In the genomic region with DNA sequence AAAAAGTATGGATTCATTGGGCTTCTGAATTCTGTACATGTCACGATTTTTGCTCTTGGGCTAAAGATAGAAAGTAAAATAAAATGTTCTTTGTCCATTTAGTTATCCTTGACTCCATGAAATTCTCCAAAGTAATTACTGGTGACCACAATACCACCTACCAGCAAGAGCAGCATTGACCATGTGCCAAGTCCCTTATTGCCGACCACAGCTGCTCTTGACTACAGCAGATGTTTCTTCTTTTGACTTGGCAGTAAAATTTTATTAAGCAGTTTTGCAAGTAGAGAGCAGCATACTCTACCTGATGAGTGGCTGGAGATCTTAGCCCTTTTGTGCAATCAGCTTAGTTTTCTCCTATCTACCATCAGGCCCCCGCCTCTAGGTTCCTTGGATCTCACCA, we compare ENCODE assay signal across 11 cellular contexts.
DNase-seq lines count a peak whose midpoint lies in the region; ATAC-seq and TF ChIP-seq lines count a peak whose summit lies in the region.
"Had no signal": no experiment of that assay in that cellular context is flagged by ENCODE, and none has a peak within 500 bp of the region (broad histone marks: within the 10 kb centered on the region; RNA-seq: fewer than 3 reads in every experiment).

No MANE protein-coding gene starts in this region.

- H3K4me1 Mint-ChIP-seq in chondrocyte (ENCODE audit: low read depth) (peaks cover 48% of the 10 kb centered on the region), nephron (peaks cover 46% of the 10 kb centered on the region)

- DNase-seq in DMS79 (lab: John Stamatoyannopoulos, UW) (peak; percentile 63), NCI-H2107 (lab: John Stamatoyannopoulos, UW) (peak; percentile 12), chondrocyte (ENCODE audit: low spot score) (no peak), AML-193 (lab: John Stamatoyannopoulos, UW) (no peak), activated gamma-delta T cell treated with Interleukin-2 at 50 U/mL for 16 hours (no peak)
- DNase-seq: activated CD4-positive, alpha-beta T cell treated with anti-CD3 and anti-CD28 coated beads, Interleukin-2, amount 10 ng/mL, durations not matched to agents 24 days and 14 days; activated naive CD4-positive, alpha-beta T cell treated with anti-CD3 and anti-CD28 coated beads for 36 hours had no signal

- ATAC-seq in HG03442 (IDR thresholded peaks at IDR 0.05; ENCODE audit: unreplicated experiment) = no peak
- ATAC-seq in GM19397 (IDR thresholded peaks at IDR 0.05; ENCODE audit: unreplicated experiment) = no peak

- TF ChIP-seq CTCF in chondrocyte (IDR thresholded peaks at IDR 0.05) (peak; percentile 30), nephron (IDR thresholded peaks at IDR 0.05; ENCODE audit: unreplicated experiment in 3 of 3) (no peak)

- no peaks in the 10 kb centered on the region for H3K36me3 Mint-ChIP-seq in chondrocyte (ENCODE audit: low read depth)
- H3K36me3 Mint-ChIP-seq in nephron (ENCODE audit: low read depth) = no peaks in the 10 kb centered on the region
- H3K36me3 Mint-ChIP-seq: type B pancreatic cell had no signal

- no peaks in the 10 kb centered on the region for H3K27me3 Mint-ChIP-seq in chondrocyte (ENCODE audit: low read depth)
- H3K27me3 Mint-ChIP-seq in nephron (ENCODE audit: low read depth) = no peaks in the 10 kb centered on the region
- H3K27me3 Mint-ChIP-seq: activated CD4-positive, alpha-beta T cell treated with anti-CD3 and anti-CD28 coated beads, Interleukin-2, amount 10 ng/mL, durations not matched to agents 24 days and 14 days; type B pancreatic cell had no signal

- H3K9me3 Mint-ChIP-seq in chondrocyte (ENCODE audit: low read depth) = no peaks in the 10 kb centered on the region
- H3K9me3 Mint-ChIP-seq in nephron = no peaks in the 10 kb centered on the region
- H3K9me3 Mint-ChIP-seq: activated naive CD4-positive, alpha-beta T cell treated with anti-CD3 and anti-CD28 coated beads for 36 hours; type B pancreatic cell had no signal

- H3K27ac Mint-ChIP-seq in chondrocyte (ENCODE audit: unreplicated experiment) (no peak overlapping the region), nephron (peak overlapping the region; percentile 53 to 71 (median 56))
- H3K27ac Mint-ChIP-seq: activated CD4-positive, alpha-beta T cell treated with anti-CD3 and anti-CD28 coated beads, Interleukin-2, amount 10 ng/mL, durations not matched to agents 24 days and 14 days; activated naive CD4-positive, alpha-beta T cell treated with anti-CD3 and anti-CD28 coated beads for 36 hours; type B pancreatic cell had no signal

- H3K4me3 Mint-ChIP-seq in chondrocyte (ENCODE audit: unreplicated experiment) = no peak overlapping the region
- H3K4me3 Mint-ChIP-seq in nephron = no peak overlapping the region
- H3K4me3 Mint-ChIP-seq: activated CD4-positive, alpha-beta T cell treated with anti-CD3 and anti-CD28 coated beads, Interleukin-2, amount 10 ng/mL, durations not matched to agents 24 days and 14 days; activated naive CD4-positive, alpha-beta T cell treated with anti-CD3 and anti-CD28 coated beads for 36 hours; type B pancreatic cell had no signal

Comparison
In these comparisons a context has a peak if more than half of its experiments do, and no peak if none do; other contexts are left out.
1. DNase-seq: peak in DMS79 (single experiment) and NCI-H2107 (single experiment); none in chondrocyte (single experiment), AML-193 (0 of 2) and activated gamma-delta T cell treated with Interleukin-2 at 50 U/mL for 16 hours (single experiment).